8 cellular contexts compared by ENCODE assay signal in genomic region chr11:64304316-64305072, GRCh38. TPM values are rescaled to one million over a fixed set of nuclear protein-coding genes. Genes with fewer than 3 reads are reported as not detected.
DNase-seq lines count a peak whose midpoint lies in the region; ATAC-seq, FAIRE-seq and TF ChIP-seq lines count a peak whose summit lies in the region.

No MANE protein-coding gene starts in this region.

- peak overlapping the region; percentile 48 to 71 (median 58) for H3K4me3 ChIP-seq in H1 (ENCODE audit: extremely low read depth in 1 of 4, insufficient read depth in 2 of 4, low read depth in 3 of 4, low read length in 4 of 4)

- H4K20me1 ChIP-seq in H1 (replicated peaks in 1 of 2; ENCODE audit: control insufficient read depth in 1 of 2, insufficient read depth in 2 of 2, low read length in 2 of 2) = peaks cover 2 to 3% of the 10 kb centered on the region in 2 experiments

- TF ChIP-seq EP300 in H1 (IDR thresholded peaks at IDR 0.05; ENCODE audit: borderline replicate concordance in 1 of 2, low read depth in 2 of 2, low read length in 2 of 2) = no peak

- peaks cover 11% of the 10 kb centered on the region; the same call in 1 of the 2 replicates for H3K79me1 ChIP-seq in H1 (ENCODE audit: low read depth, low read length)

- peak; percentile 40 for ATAC-seq in activated CD8-positive, alpha-beta memory T cell treated with anti-CD3 and anti-CD28 coated beads, Interleukin-2, amount 10 ng/mL, durations not matched to agents 7 days and 5 days

- H3K4ac ChIP-seq in H1 (replicated peaks; ENCODE audit: insufficient read length, low read depth, low read length) = peak overlapping the region; percentile 83

- DNase-seq in COR-L47 (lab: John Stamatoyannopoulos, UW) = peak; percentile 93
- DNase-seq in GM20000 (ENCODE audit: low spot score) = peak; percentile 88
- peak in 73 of 76 experiments; percentile 31 to 94 (median 88) for DNase-seq in HUDEP-2 (lab: John Stamatoyannopoulos, UW; ENCODE audit: unreplicated experiment in 76 of 76)
- DNase-seq in NOMO-1 treated with dmso at 0.1 percent for 144 hours (lab: John Stamatoyannopoulos, UW; ENCODE audit: unreplicated experiment) = peak; percentile 87
- peak; percentile 97 for DNase-seq in activated CD8-positive, alpha-beta memory T cell treated with anti-CD3 and anti-CD28 coated beads, Interleukin-2, amount 10 ng/mL, durations not matched to agents 7 days and 5 days
- peak; percentile 86 to 99 for DNase-seq in H1 (ENCODE audit: low read depth in 1 of 2, low spot score in 2 of 2)
- peak; percentile 97 for DNase-seq in mesenteric fat pad (ENCODE audit: low spot score)
- DNase-seq in stimulated activated CD8-positive, alpha-beta memory T cell treated with anti-CD3 and anti-CD28 coated beads, Interleukin-15, amount 100 ng/mL, for 24 hours (ENCODE audit: low read depth) = peak; percentile 95

- peaks cover 3 to 21% (median 18%) of the 10 kb centered on the region in 4 experiments; a peak in 6 of 7 replicates for H3K4me1 ChIP-seq in H1 (replicated peaks in 1 of 4; ENCODE audit: control insufficient read depth in 3 of 4, insufficient read depth in 4 of 4, low read length in 3 of 4)

- peak overlapping the region; percentile 97 for H4K8ac ChIP-seq in H1 (ENCODE audit: extremely low read depth, insufficient read depth, low read length)

- H3K4me1 Mint-ChIP-seq in activated CD8-positive, alpha-beta memory T cell treated with anti-CD3 and anti-CD28 coated beads, Interleukin-2, amount 10 ng/mL, durations not matched to agents 7 days and 5 days = peaks cover 43% of the 10 kb centered on the region

- H3K4me3 Mint-ChIP-seq in activated CD8-positive, alpha-beta memory T cell treated with anti-CD3 and anti-CD28 coated beads, Interleukin-2, amount 10 ng/mL, durations not matched to agents 7 days and 5 days = peak overlapping the region; percentile 86

- no peaks in the 10 kb centered on the region; a peak in 1 of 8 replicates for H3K36me3 ChIP-seq in H1 (ENCODE audit: control insufficient read depth in 2 of 4, insufficient read depth in 4 of 4, low read length in 3 of 4)

- no peak overlapping the region for H3K23ac ChIP-seq in H1 (ENCODE audit: insufficient read length)

- H2AFZ ChIP-seq in H1 (ENCODE audit: low read length) = no peak overlapping the region

- H2BK15ac ChIP-seq in H1 (ENCODE audit: low read length) = peak overlapping the region; percentile 53; the same call in 1 of the 2 replicates

- peaks cover 21% of the 10 kb centered on the region for H3K27me3 Mint-ChIP-seq in activated CD8-positive, alpha-beta memory T cell treated with anti-CD3 and anti-CD28 coated beads, Interleukin-2, amount 10 ng/mL, durations not matched to agents 7 days and 5 days

- H3K14ac ChIP-seq in H1 (ENCODE audit: insufficient read length) = no peak overlapping the region

- peak overlapping the region; percentile 99 for H3K18ac ChIP-seq in H1 (ENCODE audit: extremely low read depth, low read length)

- H3K27ac ChIP-seq in H1 (ENCODE audit: low read depth, low read length) = peak overlapping the region; percentile 87

- H3K23me2 ChIP-seq in H1 (ENCODE audit: low read depth, low read length) = peaks cover 15% of the 10 kb centered on the region; the same call in 1 of the 2 replicates

- POLR2A ChIA-PET in H1 (lab: Charles Lee; ENCODE audit: partially characterized antibody) = interaction anchor here (1.0 to 5.6 kb wide), 24 partner anchors 8 to 385 kb away, joined by 3 to 57 read pairs (median 6); partner anchors contain the start of genes BAD, FERMT3, FKBP2 and GPR137

- TF ChIP-seq CTCF in GM20000 (IDR thresholded peaks at IDR 0.05; ENCODE audit: extremely low read depth, missing control alignments) = peak; percentile 91
- TF ChIP-seq CTCF in H1 (IDR thresholded peaks at IDR 0.05; ENCODE audit: control extremely low read depth in 1 of 3, insufficient read depth in 1 of 3, low read depth in 1 of 3, low read length in 3 of 3) = peak in 2 of 3 experiments; percentile 83 to 95; a peak in 3 of 4 replicates

- peak; percentile 55 for FAIRE-seq in H1 (lab: Jason Lieb, UNC)

- CTCF ChIA-PET in activated CD8-positive, alpha-beta memory T cell treated with anti-CD3 and anti-CD28 coated beads, Interleukin-2, amount 10 ng/mL, durations not matched to agents 7 days and 5 days (lab: Charles Lee) = interaction anchor here (0.6 to 7.2 kb wide), 29 partner anchors 10 to 466 kb away, joined by 3 to 188 read pairs (median 4); partner anchors contain the start of genes BAD, CCDC88B, FERMT3 and FKBP2
- CTCF ChIA-PET in H1 (lab: Charles Lee; ENCODE audit: partially characterized antibody) = interaction anchor here (0.7 to 20.8 kb wide), 23 partner anchors 9 to 340 kb away, joined by 3 to 614 read pairs (median 4); partner anchors contain the start of genes BAD, CCDC88B, FERMT3 and GPR137

- WGBS in H1 (ENCODE audit: extremely low coverage in 1 of 2, insufficient coverage in 1 of 2, insufficient read length in 1 of 2, insufficient replicate concordance in 2 of 2, low coverage in 1 of 2, low lambda C conversion rate in 2 of 2, missing lambda C conversion rate in 1 of 2), 2 experiments = 1% methylated on average over 46 of the region's 46 CpGs; no CpG with 5 or more reads in 1 of the 2 experiments

- no peaks in the 10 kb centered on the region for H3K9me3 Mint-ChIP-seq in activated CD8-positive, alpha-beta memory T cell treated with anti-CD3 and anti-CD28 coated beads, Interleukin-2, amount 10 ng/mL, durations not matched to agents 7 days and 5 days (ENCODE audit: low read depth)

- H3K79me2 ChIP-seq in H1 (ENCODE audit: control insufficient read depth in 1 of 2, insufficient read depth in 2 of 2, low read length in 2 of 2) = peaks cover 0 to 17% of the 10 kb centered on the region in 2 experiments; a peak in 2 of 4 replicates

- peak in 1 of 2 experiments; percentile 95; a peak in 2 of 3 replicates for TF ChIP-seq POLR2A in H1 (IDR thresholded peaks at IDR 0.05; ENCODE audit: control extremely low read depth in 1 of 2, low read depth in 2 of 2, low read length in 2 of 2)

- peak overlapping the region; percentile 98 for H3K27ac Mint-ChIP-seq in activated CD8-positive, alpha-beta memory T cell treated with anti-CD3 and anti-CD28 coated beads, Interleukin-2, amount 10 ng/mL, durations not matched to agents 7 days and 5 days

- H3K27me3 ChIP-seq in H1 (replicated peaks in 1 of 4; ENCODE audit: control insufficient read depth in 3 of 4, extremely low read depth in 1 of 4, insufficient read depth in 3 of 4, low read length in 3 of 4) = peaks cover 13 to 30% (median 18%) of the 10 kb centered on the region in 4 experiments

- H3K4me2 ChIP-seq in H1 (ENCODE audit: insufficient read depth in 1 of 2, low read depth in 2 of 2, low read length in 2 of 2) = peak overlapping the region; percentile 38 to 74

- peak overlapping the region; percentile 80 for H2BK12ac ChIP-seq in H1 (ENCODE audit: low read depth, low read length)

- H3K36me3 Mint-ChIP-seq in activated CD8-positive, alpha-beta memory T cell treated with anti-CD3 and anti-CD28 coated beads, Interleukin-2, amount 10 ng/mL, durations not matched to agents 7 days and 5 days = peaks cover 7% of the 10 kb centered on the region

- H2BK20ac ChIP-seq in H1 (ENCODE audit: low read length) = peak overlapping the region; percentile 80; the same call in 1 of the 2 replicates

- H3K9ac ChIP-seq in H1 (replicated peaks in 1 of 4; ENCODE audit: extremely low read depth in 1 of 4, low read depth in 3 of 4, low read length in 3 of 4) = peak overlapping the region in 3 of 4 experiments; percentile 73 to 88 (median 85); a peak in 6 of 7 replicates

- peak overlapping the region; percentile 92 for H2BK120ac ChIP-seq in H1 (replicated peaks; ENCODE audit: low read depth, low read length)

- H4K5ac ChIP-seq in H1 (ENCODE audit: insufficient read length, low read depth, low read length) = peak overlapping the region; percentile 99

- peak; percentile 54 to 69 for TF ChIP-seq RAD21 in H1 (IDR thresholded peaks at IDR 0.05 in 1 of 2, conservative IDR thresholded peaks at IDR 0.05 in 1 of 2; ENCODE audit: low read depth in 2 of 2, low read length in 2 of 2)

- H2AK5ac ChIP-seq in H1 (ENCODE audit: low read depth, low read length) = peak overlapping the region; percentile 30; the same call in 1 of the 2 replicates

- H3K9me3 ChIP-seq in H1 (ENCODE audit: insufficient read depth in 2 of 2, low read depth in 1 of 2, low read length in 1 of 2) = no peaks in the 10 kb centered on the region; a peak in 1 of 4 replicates

- peak overlapping the region; percentile 97 for H3K56ac ChIP-seq in H1 (replicated peaks; ENCODE audit: insufficient read length, low read depth, low read length)

- peak overlapping the region; percentile 98 for H2BK5ac ChIP-seq in H1 (ENCODE audit: low read depth, low read length)

- H4K91ac ChIP-seq in H1 (replicated peaks; ENCODE audit: insufficient read length, low read length) = peak overlapping the region; percentile 98

RNA-seq across cellular contexts. Expression of gene ESRRA, which starts 0.8 kb away (rescaled TPM):
- 10 to 100 TPM; 46.6 to 54.0 TPM for total RNA-seq in activated CD8-positive, alpha-beta memory T cell treated with anti-CD3 and anti-CD28 coated beads, Interleukin-2, amount 10 ng/mL, durations not matched to agents 7 days and 5 days
- total RNA-seq in H1 (2021; fragmentation: NEBNext Ultra II Directional; extraction: Animal tissue kit (Norgen Biotek cat#: 25700)) = 36.1 and 37.0 TPM in 2 replicates
- 18.2 and 20.9 TPM in 2 replicates for polyA plus RNA-seq in H1 (2011; rRNA removed)
- polyA plus RNA-seq in H1 (2011; cell fraction: cytosol; rRNA removed) = 24.8 TPM
- 29.9 TPM for polyA plus RNA-seq in H1 (2011; cell fraction: nucleus; rRNA removed)
- polyA plus RNA-seq in H1 (2012, experiment 1 of 2) = 24.8 to 32.6 TPM (median 31.0 TPM) in 4 replicates
- polyA plus RNA-seq in H1 (2012, experiment 2 of 2) = 28.6 TPM
- 13.1 TPM for polyA plus RNA-seq in H1 (2013, experiment 1 of 2)
- polyA plus RNA-seq in H1 (2013, experiment 2 of 2) = 13.3 TPM
- 9.2 and 9.3 TPM in 2 replicates for polyA minus RNA-seq in H1 (2011; rRNA and poly(A)+ RNA removed)
- 19.5 TPM for polyA minus RNA-seq in H1 (2011; cell fraction: cytosol; rRNA and poly(A)+ RNA removed)
- polyA minus RNA-seq in H1 (2011; cell fraction: nucleus; rRNA and poly(A)+ RNA removed) = 13.9 TPM
- total RNA-seq in mesenteric fat pad = 56.9 TPM

RNA-seq across cellular contexts. Expression of gene CATSPERZ, which starts 4.3 kb away (rescaled TPM):
- not detected for total RNA-seq in activated CD8-positive, alpha-beta memory T cell treated with anti-CD3 and anti-CD28 coated beads, Interleukin-2, amount 10 ng/mL, durations not matched to agents 7 days and 5 days
- total RNA-seq in H1 (2021; fragmentation: NEBNext Ultra II Directional; extraction: Animal tissue kit (Norgen Biotek cat#: 25700)) = not detected in 2 replicates
- 0.77 and 1.1 TPM in 2 replicates for polyA plus RNA-seq in H1 (2011; rRNA removed)
- polyA plus RNA-seq in H1 (2011; cell fraction: cytosol; rRNA removed) = 0.85 TPM
- polyA plus RNA-seq in H1 (2011; cell fraction: nucleus; rRNA removed) = 1.6 TPM
- polyA plus RNA-seq in H1 (2012, experiment 1 of 2) = 0.46 to 0.96 TPM (median 0.73 TPM) in 3 of 4 replicates, not detected in the other
- polyA plus RNA-seq in H1 (2012, experiment 2 of 2) = 0.71 TPM
- polyA plus RNA-seq in H1 (2013, experiment 1 of 2) = 0.49 TPM
- polyA plus RNA-seq in H1 (2013, experiment 2 of 2) = 0.66 TPM
- polyA minus RNA-seq in H1 (2011; rRNA and poly(A)+ RNA removed) = not detected in 2 replicates
- not detected for polyA minus RNA-seq in H1 (2011; cell fraction: cytosol; rRNA and poly(A)+ RNA removed)
- polyA minus RNA-seq in H1 (2011; cell fraction: nucleus; rRNA and poly(A)+ RNA removed) = not detected
- not detected for total RNA-seq in mesenteric fat pad

RNA-seq across cellular contexts. Expression of gene TRMT112, which starts 12.9 kb away (rescaled TPM):
- total RNA-seq in activated CD8-positive, alpha-beta memory T cell treated with anti-CD3 and anti-CD28 coated beads, Interleukin-2, amount 10 ng/mL, durations not matched to agents 7 days and 5 days = 100 to 1,000 TPM; 134 to 153 TPM
- 300 and 326 TPM in 2 replicates for total RNA-seq in H1 (2021; fragmentation: NEBNext Ultra II Directional; extraction: Animal tissue kit (Norgen Biotek cat#: 25700))
- 650 and 707 TPM in 2 replicates for polyA plus RNA-seq in H1 (2011; rRNA removed)
- polyA plus RNA-seq in H1 (2011; cell fraction: cytosol; rRNA removed) = 604 TPM
- polyA plus RNA-seq in H1 (2011; cell fraction: nucleus; rRNA removed) = 183 TPM
- 380 to 473 TPM (median 438 TPM) in 4 replicates for polyA plus RNA-seq in H1 (2012, experiment 1 of 2)
- 1,230 TPM for polyA plus RNA-seq in H1 (2012, experiment 2 of 2)
- 542 TPM for polyA plus RNA-seq in H1 (2013, experiment 1 of 2)
- 524 TPM for polyA plus RNA-seq in H1 (2013, experiment 2 of 2)
- polyA minus RNA-seq in H1 (2011; rRNA and poly(A)+ RNA removed) = 31.9 and 44.7 TPM in 2 replicates
- polyA minus RNA-seq in H1 (2011; cell fraction: cytosol; rRNA and poly(A)+ RNA removed) = 101 TPM
- polyA minus RNA-seq in H1 (2011; cell fraction: nucleus; rRNA and poly(A)+ RNA removed) = 54.3 TPM
- total RNA-seq in mesenteric fat pad = 151 TPM

RNA-seq across cellular contexts. Expression of gene KCNK4, which starts 13.4 kb away (rescaled TPM):
- total RNA-seq in activated CD8-positive, alpha-beta memory T cell treated with anti-CD3 and anti-CD28 coated beads, Interleukin-2, amount 10 ng/mL, durations not matched to agents 7 days and 5 days = under 1 TPM in 1 of 2 experiments, not detected in 1; 0.29 TPM
- total RNA-seq in H1 (2021; fragmentation: NEBNext Ultra II Directional; extraction: Animal tissue kit (Norgen Biotek cat#: 25700)) = 0.19 TPM in 1 of 2 replicates, not detected in the other
- not detected in 2 replicates for polyA plus RNA-seq in H1 (2011; rRNA removed)
- polyA plus RNA-seq in H1 (2011; cell fraction: cytosol; rRNA removed) = not detected
- polyA plus RNA-seq in H1 (2011; cell fraction: nucleus; rRNA removed) = 0.33 TPM
- 0.12 to 0.18 TPM in 2 of 4 replicates, not detected in the others for polyA plus RNA-seq in H1 (2012, experiment 1 of 2)
- 0.12 TPM for polyA plus RNA-seq in H1 (2012, experiment 2 of 2)
- 0.16 TPM for polyA plus RNA-seq in H1 (2013, experiment 1 of 2)
- 0.11 TPM for polyA plus RNA-seq in H1 (2013, experiment 2 of 2)
- not detected in 2 replicates for polyA minus RNA-seq in H1 (2011; rRNA and poly(A)+ RNA removed)
- polyA minus RNA-seq in H1 (2011; cell fraction: cytosol; rRNA and poly(A)+ RNA removed) = not detected
- not detected for polyA minus RNA-seq in H1 (2011; cell fraction: nucleus; rRNA and poly(A)+ RNA removed)
- not detected for total RNA-seq in mesenteric fat pad

RNA-seq across cellular contexts. Expression of gene PRDX5, which starts 13.4 kb away (rescaled TPM):
- 100 to 1,000 TPM; 125 to 163 TPM for total RNA-seq in activated CD8-positive, alpha-beta memory T cell treated with anti-CD3 and anti-CD28 coated beads, Interleukin-2, amount 10 ng/mL, durations not matched to agents 7 days and 5 days
- 201 and 225 TPM in 2 replicates for total RNA-seq in H1 (2021; fragmentation: NEBNext Ultra II Directional; extraction: Animal tissue kit (Norgen Biotek cat#: 25700))
- 582 and 631 TPM in 2 replicates for polyA plus RNA-seq in H1 (2011; rRNA removed)
- 623 TPM for polyA plus RNA-seq in H1 (2011; cell fraction: cytosol; rRNA removed)
- 281 TPM for polyA plus RNA-seq in H1 (2011; cell fraction: nucleus; rRNA removed)
- polyA plus RNA-seq in H1 (2012, experiment 1 of 2) = 323 to 414 TPM (median 375 TPM) in 4 replicates
- 341 TPM for polyA plus RNA-seq in H1 (2012, experiment 2 of 2)
- 135 TPM for polyA plus RNA-seq in H1 (2013, experiment 1 of 2)
- 134 TPM for polyA plus RNA-seq in H1 (2013, experiment 2 of 2)
- polyA minus RNA-seq in H1 (2011; rRNA and poly(A)+ RNA removed) = 60.4 and 79.8 TPM in 2 replicates
- polyA minus RNA-seq in H1 (2011; cell fraction: cytosol; rRNA and poly(A)+ RNA removed) = 77.1 TPM
- polyA minus RNA-seq in H1 (2011; cell fraction: nucleus; rRNA and poly(A)+ RNA removed) = 54.4 TPM
- 111 TPM for total RNA-seq in mesenteric fat pad

Comparison
In these comparisons a context has a peak if more than half of its experiments do, and no peak if none do; other contexts are left out.
1. Peak in every context shown above with its lines: DNase-seq, ATAC-seq, H3K4me3 ChIP-seq and H3K27ac ChIP-seq.